ENCODE assay signal across 10 cellular contexts in the genomic region with DNA sequence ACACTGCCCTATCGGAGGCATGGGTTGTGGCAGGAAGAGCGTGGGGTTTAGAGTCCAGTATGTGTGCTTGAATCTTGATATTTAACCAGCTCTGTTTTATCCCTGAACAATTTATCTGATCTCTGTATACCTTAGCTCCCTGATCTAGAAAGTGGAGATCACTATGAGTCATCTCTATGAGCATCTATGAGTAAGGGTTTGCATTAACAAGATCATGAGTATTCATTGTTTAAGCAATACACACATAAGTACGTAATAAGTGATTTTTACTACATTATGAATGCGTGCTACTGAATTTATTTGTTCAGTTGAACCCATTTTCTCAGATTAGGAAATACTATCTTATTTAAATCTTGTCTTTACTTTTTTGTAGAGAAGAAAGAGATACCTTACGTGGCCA. TPM values are rescaled to one million over a fixed set of nuclear protein-coding genes. Genes with fewer than 3 reads are reported as not detected.
DNase-seq lines count a peak whose midpoint lies in the region; FAIRE-seq and TF ChIP-seq lines count a peak whose summit lies in the region.
"Had no signal": no experiment of that assay in that cellular context is flagged by ENCODE, and none has a peak within 500 bp of the region (broad histone marks: within the 10 kb centered on the region; RNA-seq: fewer than 3 reads in every experiment).

No MANE protein-coding gene starts in this region.

- H3K4me2 ChIP-seq in astrocyte (ENCODE audit: low read length) = peak overlapping the region; percentile 26

- H3K4me3 ChIP-seq in HFF-Myc (replicated peaks; ENCODE audit: low read depth, low read length) (no peak overlapping the region), astrocyte (ENCODE audit: insufficient read depth, low read depth, low read length) (no peak overlapping the region), foreskin fibroblast (ENCODE audit: low read depth in 1 of 2, low read length in 2 of 2) (no peak overlapping the region)

- H3K27me3 Mint-ChIP-seq in astrocyte (ENCODE audit: low read depth, unreplicated experiment) = no peaks in the 10 kb centered on the region

- no peak overlapping the region for H3K27ac Mint-ChIP-seq in astrocyte (ENCODE audit: unreplicated experiment)

- peaks cover 41% of the 10 kb centered on the region for H3K36me3 ChIP-seq in astrocyte (ENCODE audit: insufficient read depth, low read length)

- FAIRE-seq in astrocyte (lab: Jason Lieb, UNC) = no peak

- peaks cover 20% of the 10 kb centered on the region for H3K4me1 Mint-ChIP-seq in astrocyte (ENCODE audit: low read depth, unreplicated experiment)

- no peaks in the 10 kb centered on the region for H3K9me3 Mint-ChIP-seq in astrocyte (ENCODE audit: unreplicated experiment)

- H3K79me2 ChIP-seq in astrocyte (ENCODE audit: insufficient read depth, low read length) = peaks cover 6% of the 10 kb centered on the region

- no peak for TF ChIP-seq CTCF in HFF-Myc (IDR thresholded peaks at IDR 0.05; ENCODE audit: low read depth, low read length, missing control alignments)
- no peak for TF ChIP-seq CTCF in astrocyte (IDR thresholded peaks at IDR 0.05; ENCODE audit: insufficient read depth, low read depth, low read length)
- no peak for TF ChIP-seq CTCF in foreskin fibroblast (IDR thresholded peaks at IDR 0.05; ENCODE audit: low read depth, low read length)

- H3K4me1 ChIP-seq in astrocyte (ENCODE audit: insufficient read depth, low read length) = peaks cover 18% of the 10 kb centered on the region

- peak overlapping the region; percentile 88 for H3K27ac ChIP-seq in astrocyte (ENCODE audit: low read depth, low read length)

- H2AFZ ChIP-seq in astrocyte (ENCODE audit: low read depth, low read length) = no peak overlapping the region

- peaks cover 10% of the 10 kb centered on the region for H3K36me3 Mint-ChIP-seq in astrocyte (ENCODE audit: low read depth, unreplicated experiment)

- no peak overlapping the region for H3K4me3 Mint-ChIP-seq in astrocyte (ENCODE audit: unreplicated experiment)

- no peaks in the 10 kb centered on the region for H3K9me3 ChIP-seq in astrocyte (ENCODE audit: insufficient read depth, low read depth, low read length)

- DNase-seq in AG08396 (ENCODE audit: low spot score) (peak; percentile 33), HFF-Myc (ENCODE audit: extremely low read depth, low read depth) (peak; percentile 11), astrocyte (ENCODE audit: low read depth) (peak; percentile 82), foreskin fibroblast (peak; percentile 62 to 77), CD1c-positive myeloid dendritic cell (ENCODE audit: extremely low spot score) (no peak), ureter (ENCODE audit: low spot score) (no peak)
- no peak for DNase-seq in activated effector memory CD4-positive, alpha-beta T cell treated with Interleukin-2 at 50 U/mL for 16 hours
- DNase-seq in stimulated activated naive CD4-positive, alpha-beta T cell treated with Interleukin-2 at 50 U/mL for 16 hours (lab: John Stamatoyannopoulos, UW) = no peak
- DNase-seq: aorta, T-helper 9 cell had no signal

- H4K20me1 ChIP-seq in astrocyte (ENCODE audit: insufficient read depth, low read length) = peaks cover 7% of the 10 kb centered on the region

- H3K9ac ChIP-seq in astrocyte (ENCODE audit: low read length) = peak overlapping the region; percentile 63

- no peaks in the 10 kb centered on the region for H3K27me3 ChIP-seq in astrocyte (ENCODE audit: insufficient read depth, low read length)

RNA-seq across cellular contexts. Expression of a gene that starts 49.4 kb away (rescaled TPM):
- total RNA-seq in astrocyte (54.3 and 60.8 TPM in 2 replicates), ureter (62.4 TPM)

Comparison
In these comparisons a context has a peak if more than half of its experiments do, and no peak if none do; other contexts are left out.
1. DNase-seq: peak in AG08396 (single experiment), HFF-Myc (single experiment), astrocyte (single experiment) and foreskin fibroblast (2 of 2); none in CD1c-positive myeloid dendritic cell (single experiment), ureter (single experiment), activated effector memory CD4-positive, alpha-beta T cell treated with Interleukin-2 at 50 U/mL for 16 hours (single experiment) and stimulated activated naive CD4-positive, alpha-beta T cell treated with Interleukin-2 at 50 U/mL for 16 hours (single experiment).